9 cellular contexts compared by ENCODE assay signal in genomic region chr9:132407196-132407595, GRCh38. TPM values are rescaled to one million over a fixed set of nuclear protein-coding genes. Genes with fewer than 3 reads are reported as not detected.
DNase-seq lines count a peak whose midpoint lies in the region; ATAC-seq, FAIRE-seq and TF ChIP-seq lines count a peak whose summit lies in the region.
"Had no signal": no experiment of that assay in that cellular context is flagged by ENCODE, and none has a peak within 500 bp of the region (broad histone marks: within the 10 kb centered on the region; RNA-seq: fewer than 3 reads in every experiment).

No MANE protein-coding gene starts in this region.

- H3K36me3 ChIP-seq in iPS-20b (ENCODE audit: insufficient read depth, low read depth, low read length) = peaks cover 25% of the 10 kb centered on the region

- peaks cover 14% of the 10 kb centered on the region for H3K36me3 Mint-ChIP-seq in T-helper 1 cell treated with Interleukin-12 subunit alpha and Interleukin-12 subunit beta and Interleukin-4 antibody, amounts not matched to agents 30 μg/mL and 1 μg/mL, for 36 hours (ENCODE audit: low read depth)
- peaks cover 21% of the 10 kb centered on the region for H3K36me3 Mint-ChIP-seq in activated B cell treated with CpG ODN at 0.5 μM for 24 hours (ENCODE audit: low read depth)
- peaks cover 17% of the 10 kb centered on the region for H3K36me3 Mint-ChIP-seq in stimulated activated memory B cell treated with anti-CD40 and anti-IgM and Interleukin-4, amounts not matched to agents 10 μg/mL and 1 μg/mL and 100 μg/mL, for 72 hours

- intact Hi-C loops in activated B cell treated with CpG ODN at 0.5 μM for 24 hours (cut with micrococcal nuclease) = loop anchor here (5.0 kb wide), 1 partner anchor 150 kb away; no protein-coding TSS in a partner anchor

- no peak for TF ChIP-seq CTCF in activated B cell treated with CpG ODN at 0.5 μM for 24 hours (IDR thresholded peaks at IDR 0.05)

- DNase-seq in T-helper 1 cell = no peak
- DNase-seq in activated B cell treated with CpG ODN at 0.5 μM for 24 hours = no peak
- no peak for DNase-seq in HTR-8/SVneo (ENCODE audit: insufficient read length, low spot score)
- DNase-seq in NCI-H1694 (lab: John Stamatoyannopoulos, UW) = no peak
- no peak for DNase-seq in NCI-H524 treated with DMSO at 0.1 percent for 48 hours (lab: John Stamatoyannopoulos, UW)

- H3K4me3 ChIP-seq in iPS-20b (ENCODE audit: low read length) = peak overlapping the region; percentile 92

- H3K4me3 Mint-ChIP-seq in T-helper 1 cell treated with Interleukin-12 subunit alpha and Interleukin-12 subunit beta and Interleukin-4 antibody, amounts not matched to agents 30 μg/mL and 1 μg/mL, for 36 hours = peak overlapping the region; percentile 90
- H3K4me3 Mint-ChIP-seq in activated B cell treated with CpG ODN at 0.5 μM for 24 hours = peak overlapping the region; percentile 94
- H3K4me3 Mint-ChIP-seq in stimulated activated memory B cell treated with anti-CD40 and anti-IgM and Interleukin-4, amounts not matched to agents 10 μg/mL and 1 μg/mL and 100 μg/mL, for 72 hours = peak overlapping the region; percentile 78

- no peaks in the 10 kb centered on the region for H3K9me3 Mint-ChIP-seq in T-helper 1 cell treated with Interleukin-12 subunit alpha and Interleukin-12 subunit beta and Interleukin-4 antibody, amounts not matched to agents 30 μg/mL and 1 μg/mL, for 36 hours
- H3K9me3 Mint-ChIP-seq in activated B cell treated with CpG ODN at 0.5 μM for 24 hours = no peaks in the 10 kb centered on the region
- no peaks in the 10 kb centered on the region for H3K9me3 Mint-ChIP-seq in stimulated activated memory B cell treated with anti-CD40 and anti-IgM and Interleukin-4, amounts not matched to agents 10 μg/mL and 1 μg/mL and 100 μg/mL, for 72 hours

- no peak overlapping the region for H3K9ac ChIP-seq in iPS-20b (ENCODE audit: low read depth, low read length)

- H3K27ac ChIP-seq in iPS-20b (ENCODE audit: low read length) = no peak overlapping the region

- H3K27ac Mint-ChIP-seq in T-helper 1 cell treated with Interleukin-12 subunit alpha and Interleukin-12 subunit beta and Interleukin-4 antibody, amounts not matched to agents 30 μg/mL and 1 μg/mL, for 36 hours = peak overlapping the region; percentile 88
- peak overlapping the region; percentile 87 for H3K27ac Mint-ChIP-seq in activated B cell treated with CpG ODN at 0.5 μM for 24 hours
- peak overlapping the region; percentile 84 for H3K27ac Mint-ChIP-seq in stimulated activated memory B cell treated with anti-CD40 and anti-IgM and Interleukin-4, amounts not matched to agents 10 μg/mL and 1 μg/mL and 100 μg/mL, for 72 hours

- POLR2A ChIA-PET in activated B cell treated with CpG ODN at 0.5 μM for 24 hours (lab: Charles Lee) = interaction anchor here (1.0 to 1.7 kb wide), 2 partner anchors 22 to 23 kb away, joined by 3 to 5 read pairs; no protein-coding TSS in a partner anchor

- H3K4me1 ChIP-seq in iPS-20b (ENCODE audit: insufficient read depth, low read length) = peaks cover 11% of the 10 kb centered on the region

- peaks cover 34% of the 10 kb centered on the region for H3K4me1 Mint-ChIP-seq in T-helper 1 cell treated with Interleukin-12 subunit alpha and Interleukin-12 subunit beta and Interleukin-4 antibody, amounts not matched to agents 30 μg/mL and 1 μg/mL, for 36 hours (ENCODE audit: low read depth)
- H3K4me1 Mint-ChIP-seq in activated B cell treated with CpG ODN at 0.5 μM for 24 hours = peaks cover 54% of the 10 kb centered on the region
- peaks cover 63% of the 10 kb centered on the region for H3K4me1 Mint-ChIP-seq in stimulated activated memory B cell treated with anti-CD40 and anti-IgM and Interleukin-4, amounts not matched to agents 10 μg/mL and 1 μg/mL and 100 μg/mL, for 72 hours

- peaks cover 41% of the 10 kb centered on the region for H3K27me3 ChIP-seq in iPS-20b (ENCODE audit: insufficient read depth, low read length)

- no peaks in the 10 kb centered on the region for H3K9me3 ChIP-seq in iPS-20b (ENCODE audit: insufficient read depth, low read depth, low read length)

- no peak for ATAC-seq in activated B cell treated with CpG ODN at 0.5 μM for 24 hours (ENCODE audit: low read depth)
- ATAC-seq in stimulated activated memory B cell treated with anti-CD40 and anti-IgM and Interleukin-4, amounts not matched to agents 10 μg/mL and 1 μg/mL and 100 μg/mL, for 72 hours = no peak

- FAIRE-seq in HTR-8/SVneo (lab: Jason Lieb, UNC) = no peak
- FAIRE-seq: A204.1 had no signal

- H3K27me3 Mint-ChIP-seq in T-helper 1 cell treated with Interleukin-12 subunit alpha and Interleukin-12 subunit beta and Interleukin-4 antibody, amounts not matched to agents 30 μg/mL and 1 μg/mL, for 36 hours (ENCODE audit: low read depth) = peaks cover 37% of the 10 kb centered on the region
- peaks cover 5% of the 10 kb centered on the region for H3K27me3 Mint-ChIP-seq in activated B cell treated with CpG ODN at 0.5 μM for 24 hours
- no peaks in the 10 kb centered on the region for H3K27me3 Mint-ChIP-seq in stimulated activated memory B cell treated with anti-CD40 and anti-IgM and Interleukin-4, amounts not matched to agents 10 μg/mL and 1 μg/mL and 100 μg/mL, for 72 hours

- CTCF ChIA-PET in activated B cell treated with CpG ODN at 0.5 μM for 24 hours (lab: Charles Lee) = interaction anchor here (0.9 kb wide), 1 partner anchor 42 kb away, joined by 3 read pairs; no protein-coding TSS in a partner anchor

RNA-seq across cellular contexts. Expression of gene TTF1, which starts 0.6 kb away (rescaled TPM):
- total RNA-seq in activated B cell treated with CpG ODN at 0.5 μM for 24 hours = 22.0 and 22.8 TPM in 2 replicates

RNA-seq across cellular contexts. Expression of gene CFAP77, which starts 2.8 kb away (rescaled TPM):
- total RNA-seq in activated B cell treated with CpG ODN at 0.5 μM for 24 hours = not detected in 2 replicates

RNA-seq across cellular contexts. Expression of gene SETX, which starts 52.4 kb away (rescaled TPM):
- total RNA-seq in activated B cell treated with CpG ODN at 0.5 μM for 24 hours = 91.3 and 109 TPM in 2 replicates
